In genomic region chr5:119070578-119070827, GRCh38 we compare ENCODE assay signal across 8 cellular contexts. TPM values are rescaled to one million over a fixed set of nuclear protein-coding genes. Genes with fewer than 3 reads are reported as not detected.
DNase-seq lines count a peak whose midpoint lies in the region; ATAC-seq and TF ChIP-seq lines count a peak whose summit lies in the region.

No MANE protein-coding gene starts in this region.

- H3K9me3 ChIP-seq in WERI-Rb-1 (ENCODE audit: severe bottlenecking), result no peaks in the 10 kb centered on the region

- peak; percentile 51 for DNase-seq in GM03348 (ENCODE audit: low spot score)
- DNase-seq in WERI-Rb-1, result no peak
- no peak for DNase-seq in foreskin keratinocyte
- peak; percentile 94 for DNase-seq in posterior vena cava (ENCODE audit: low spot score)
- no peak for DNase-seq in cerebellar cortex (ENCODE audit: low spot score)
- no peak for DNase-seq in inferior parietal cortex (ENCODE audit: extremely low spot score)

- peak overlapping the region; percentile 94 for H3K27ac ChIP-seq in WERI-Rb-1
- H3K27ac ChIP-seq in foreskin keratinocyte, result peak overlapping the region; percentile 11

- no peaks in the 10 kb centered on the region for H3K4me1 ChIP-seq in foreskin keratinocyte

- H3K4me3 ChIP-seq in WERI-Rb-1 (ENCODE audit: low read depth, low read length), result peak overlapping the region; percentile 79

- TF ChIP-seq CTCF in WERI-Rb-1 (IDR thresholded peaks at IDR 0.05; ENCODE audit: low read depth, low read length) (no peak), foreskin keratinocyte (conservative IDR thresholded peaks at IDR 0.05) (peak; percentile 44)

- intact Hi-C loops in posterior vena cava (cut with DNase I), result no loop called here

- H3K36me3 ChIP-seq in WERI-Rb-1, result peaks cover 6% of the 10 kb centered on the region

- ATAC-seq in GM19467 (IDR thresholded peaks at IDR 0.05; ENCODE audit: unreplicated experiment), result peak; percentile 49
- ATAC-seq in HG03469 (IDR thresholded peaks at IDR 0.05; ENCODE audit: unreplicated experiment), result peak; percentile 34
- peak; percentile 72 for ATAC-seq in foreskin keratinocyte

- no peaks in the 10 kb centered on the region for H3K27me3 ChIP-seq in WERI-Rb-1 (ENCODE audit: insufficient read depth, low read depth, severe bottlenecking)
- H3K27me3 ChIP-seq in foreskin keratinocyte, result no peaks in the 10 kb centered on the region

RNA-seq across cellular contexts. Expression of gene DMXL1, which starts 0.4 kb away (rescaled TPM):
- total RNA-seq in foreskin keratinocyte (9.2 and 9.4 TPM in 2 replicates), posterior vena cava (10 to 100 TPM; 55.6 to 56.0 TPM)
- 3.0 TPM in 2 replicates for polyA plus RNA-seq in foreskin keratinocyte

Comparison
In these comparisons a context has a peak if more than half of its experiments do, and no peak if none do; other contexts are left out.
1. DNase-seq: peak in GM03348 (single experiment) and posterior vena cava (single experiment); none in WERI-Rb-1 (single experiment), foreskin keratinocyte (0 of 2), cerebellar cortex (single experiment) and inferior parietal cortex (single experiment).
2. Peak in every context shown above with its lines, with median percentiles within 50 percentile points of each other: ATAC-seq.